16 cellular contexts compared by ENCODE assay signal in the genomic region with DNA sequence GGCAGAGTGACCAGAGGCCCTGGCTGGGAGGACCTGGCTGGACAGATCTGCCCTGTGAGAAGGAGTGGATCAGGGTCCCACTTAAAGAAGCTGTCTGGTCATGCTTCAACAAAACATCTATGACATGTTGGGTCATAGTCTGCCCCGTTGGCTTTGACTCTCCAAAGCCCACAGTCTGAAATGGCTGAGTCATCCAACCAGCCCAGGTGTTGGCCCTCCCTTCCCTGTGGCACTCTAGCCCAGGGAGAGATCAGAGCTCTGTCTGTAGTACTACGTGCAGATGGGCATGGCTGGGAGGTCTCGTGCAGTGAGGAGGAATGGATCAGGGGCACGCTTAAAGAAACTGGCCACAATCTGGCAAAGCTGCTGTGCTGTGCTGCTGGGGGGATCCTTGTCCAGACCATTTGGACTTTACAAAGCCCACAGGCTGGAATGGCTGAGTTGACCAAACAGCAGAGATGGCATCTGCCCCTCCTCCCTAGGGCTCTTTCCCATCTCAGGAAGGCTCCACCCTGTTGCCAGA.
DNase-seq lines count a peak whose midpoint lies in the region; FAIRE-seq and TF ChIP-seq lines count a peak whose summit lies in the region.
"Had no signal": no experiment of that assay in that cellular context is flagged by ENCODE, and none has a peak within 500 bp of the region (broad histone marks: within the 10 kb centered on the region; RNA-seq: fewer than 3 reads in every experiment).

No MANE protein-coding gene starts in this region.

- no peaks in the 10 kb centered on the region for H3K9me2 ChIP-seq in OCI-LY7 (ENCODE audit: insufficient read depth, low read length)

- H3K27me3 Mint-ChIP-seq in MCF 10A (ENCODE audit: insufficient read depth, unreplicated experiment) = no peaks in the 10 kb centered on the region

- H2AFZ ChIP-seq in trophoblast cell (ENCODE audit: insufficient read depth, low read length, poor library complexity) (no peak overlapping the region), OCI-LY7 (ENCODE audit: low read length) (no peak overlapping the region)

- H3K79me1 ChIP-seq in trophoblast cell (ENCODE audit: low read length) = no peaks in the 10 kb centered on the region

- WGBS in trophoblast cell (ENCODE audit: extremely low coverage, insufficient coverage, insufficient read length) = no CpG with 5 or more reads among the region's 4 CpGs

- DNase-seq in MCF 10A (ENCODE audit: unreplicated experiment) (peak; percentile 14), breast epithelium (ENCODE audit: low spot score in 2 of 2) (no peak), epithelial cell of esophagus (ENCODE audit: low read depth) (peak; percentile 50), trophoblast cell (peak; percentile 71 to 83), urothelium cell line (ENCODE audit: low spot score) (peak; percentile 7), NCI-H748 treated with DMSO at 0.1 percent for 48 hours (lab: John Stamatoyannopoulos, UW) (no peak), OCI-LY7 (ENCODE audit: low spot score) (no peak)
- no peak for DNase-seq in stimulated activated CD4-positive, alpha-beta T cell treated with anti-CD3 and anti-CD28 coated beads, Interleukin-4, amount 100 ng/mL, for 1 hour
- DNase-seq: 8988T, AML-193, DMS79, H7 had no signal

- no peak overlapping the region for H3K9ac ChIP-seq in trophoblast cell (ENCODE audit: low read length)
- H3K9ac ChIP-seq: BLaER1 had no signal

- H3K4me2 ChIP-seq in trophoblast cell (ENCODE audit: low read length) (no peak overlapping the region), OCI-LY7 (ENCODE audit: low read length) (no peak overlapping the region)
- H3K4me2 ChIP-seq: BLaER1, GM23338 had no signal

- no peak overlapping the region for H3K27ac Mint-ChIP-seq in MCF 10A (ENCODE audit: low read depth, unreplicated experiment)
- H3K27ac Mint-ChIP-seq: GM23338 had no signal

- H3K27ac ChIP-seq in breast epithelium = no peak overlapping the region
- no peak overlapping the region for H3K27ac ChIP-seq in trophoblast cell (ENCODE audit: low read depth, low read length)
- H3K27ac ChIP-seq in OCI-LY7 (ENCODE audit: low read depth, low read length, poor library complexity, severe bottlenecking) = no peak overlapping the region
- H3K27ac ChIP-seq: BLaER1 had no signal

- H3K4me3 Mint-ChIP-seq in MCF 10A (ENCODE audit: unreplicated experiment) = no peak overlapping the region
- H3K4me3 Mint-ChIP-seq: GM23338 had no signal

- BruUV-seq in MCF 10A (replicated peaks; lab: Mats Ljungman, UMichigan) (no TSS peak), OCI-LY7 (replicated peaks; lab: Mats Ljungman, UMichigan) (no TSS peak)

- H3K79me2 ChIP-seq in trophoblast cell (ENCODE audit: control insufficient read depth, insufficient read depth, low read length, poor library complexity) (no peaks in the 10 kb centered on the region), OCI-LY7 (ENCODE audit: insufficient read depth, low read depth, low read length) (no peaks in the 10 kb centered on the region)

- no peak overlapping the region for H2AK5ac ChIP-seq in trophoblast cell (ENCODE audit: low read length)

- H3K4me1 Mint-ChIP-seq in MCF 10A (ENCODE audit: insufficient read depth, unreplicated experiment) = no peaks in the 10 kb centered on the region
- H3K4me1 Mint-ChIP-seq: GM23338 had no signal

- intact Hi-C loops in MCF 10A (cut with micrococcal nuclease) = no loop called here
- intact Hi-C loops in breast epithelium (cut with DNase I; ENCODE audit: low total_unique reads) = no loop called here
- intact Hi-C loops in OCI-LY7 (cut with micrococcal nuclease; ENCODE audit: unreplicated experiment) = no loop called here

- H2BK12ac ChIP-seq in trophoblast cell (ENCODE audit: low read length) = no peak overlapping the region

- POLR2A ChIA-PET in MCF 10A (lab: Yijun Ruan, JAX) (no interaction called here), OCI-LY7 (lab: Charles Lee) (no interaction called here)

- no peak overlapping the region for H3K23ac ChIP-seq in trophoblast cell (ENCODE audit: low read length)

- no peak overlapping the region for H2BK120ac ChIP-seq in trophoblast cell (ENCODE audit: insufficient read depth, low read length, poor library complexity)

- TF ChIP-seq CTCF in MCF 10A (IDR thresholded peaks at IDR 0.05; ENCODE audit: unreplicated experiment) (no peak), breast epithelium (IDR thresholded peaks at IDR 0.05) (no peak), epithelial cell of esophagus (IDR thresholded peaks at IDR 0.05; ENCODE audit: insufficient read depth, low read depth, low read length, missing control alignments) (no peak), OCI-LY7 (conservative IDR thresholded peaks at IDR 0.05; ENCODE audit: low read length) (no peak)

- no peak overlapping the region for H2BK5ac ChIP-seq in trophoblast cell (ENCODE audit: low read depth, low read length, poor library complexity)

- FAIRE-seq in urothelium cell line (lab: Jason Lieb, UNC) = no peak
- FAIRE-seq: GM12878, GM18507 had no signal

- no peak overlapping the region for H4K91ac ChIP-seq in trophoblast cell (ENCODE audit: low read depth, low read length)

- H3K18ac ChIP-seq in trophoblast cell (ENCODE audit: low read length) = no peak overlapping the region

- no peak for TF ChIP-seq POLR2A in breast epithelium (IDR thresholded peaks at IDR 0.05)

- H3K36me3 ChIP-seq in breast epithelium = no peaks in the 10 kb centered on the region
- H3K36me3 ChIP-seq in trophoblast cell (ENCODE audit: control insufficient read depth in 1 of 2, insufficient read depth in 2 of 2, low read length in 2 of 2) = no peaks in the 10 kb centered on the region
- no peaks in the 10 kb centered on the region for H3K36me3 ChIP-seq in OCI-LY7 (ENCODE audit: insufficient read depth, low read length)
- H3K36me3 ChIP-seq: BLaER1 had no signal

- H4K8ac ChIP-seq in trophoblast cell (ENCODE audit: low read depth, low read length) = no peak overlapping the region

- H3K4me1 ChIP-seq in breast epithelium (no peaks in the 10 kb centered on the region), trophoblast cell (ENCODE audit: control insufficient read depth in 1 of 2, insufficient read depth in 2 of 2, low read length in 2 of 2) (no peaks in the 10 kb centered on the region), OCI-LY7 (ENCODE audit: insufficient read depth, low read length, poor library complexity, severe bottlenecking) (peaks cover 11% of the 10 kb centered on the region)

- H4K20me1 ChIP-seq in OCI-LY7 (ENCODE audit: insufficient read depth, low read length) = no peaks in the 10 kb centered on the region
- H4K20me1 ChIP-seq: BLaER1 had no signal

- H3K9me3 ChIP-seq in breast epithelium = peaks cover 9 to 18% of the 10 kb centered on the region in 2 donors
- H3K9me3 ChIP-seq in trophoblast cell (ENCODE audit: insufficient read depth, low read depth, low read length) = no peaks in the 10 kb centered on the region
- no peaks in the 10 kb centered on the region for H3K9me3 ChIP-seq in OCI-LY7 (ENCODE audit: low read length)
- H3K9me3 ChIP-seq: BLaER1 had no signal

- H3K36me3 Mint-ChIP-seq in MCF 10A (ENCODE audit: insufficient read depth, unreplicated experiment) = peaks cover 6% of the 10 kb centered on the region

- CTCF ChIA-PET in MCF 10A (lab: Yijun Ruan, JAX) (interaction anchor here (0.6 kb wide), 1 partner anchor 19 kb away, joined by 3 read pairs; no protein-coding TSS in a partner anchor), OCI-LY7 (lab: Charles Lee; ENCODE audit: unreplicated experiment) (no interaction called here)

- no peaks in the 10 kb centered on the region for H3K27me3 ChIP-seq in breast epithelium
- no peaks in the 10 kb centered on the region for H3K27me3 ChIP-seq in trophoblast cell (ENCODE audit: insufficient read depth, low read length)
- H3K27me3 ChIP-seq: BLaER1 had no signal

- no peak overlapping the region for H3K14ac ChIP-seq in trophoblast cell (ENCODE audit: low read length)

- H3K9me3 Mint-ChIP-seq in MCF 10A (ENCODE audit: unreplicated experiment) = peaks cover 47% of the 10 kb centered on the region

- no peak overlapping the region for H4K12ac ChIP-seq in trophoblast cell (ENCODE audit: low read depth, low read length)

- H3K4ac ChIP-seq in trophoblast cell (ENCODE audit: low read depth, low read length) = no peak overlapping the region

- H3K4me3 ChIP-seq in breast epithelium = no peak overlapping the region
- no peak overlapping the region for H3K4me3 ChIP-seq in epithelial cell of esophagus (ENCODE audit: low read length)
- H3K4me3 ChIP-seq in trophoblast cell (ENCODE audit: low read depth, low read length) = no peak overlapping the region
- H3K4me3 ChIP-seq in OCI-LY7 (ENCODE audit: low read depth, low read length, poor library complexity, severe bottlenecking) = no peak overlapping the region
- H3K4me3 ChIP-seq: BLaER1, GM12878, GM23338 had no signal

Comparison
In these comparisons a context has a peak if more than half of its experiments do, and no peak if none do; other contexts are left out.
1. DNase-seq: peak in MCF 10A (single experiment), epithelial cell of esophagus (single experiment), trophoblast cell (2 of 2) and urothelium cell line (single experiment); none in breast epithelium (0 of 2), stimulated activated CD4-positive, alpha-beta T cell treated with anti-CD3 and anti-CD28 coated beads, Interleukin-4, amount 100 ng/mL, for 1 hour (single experiment), NCI-H748 treated with DMSO at 0.1 percent for 48 hours (single experiment) and OCI-LY7 (single experiment).